1 cellular context compared by ENCODE assay signal in genomic region chr5:99032234-99033013, GRCh38.
TF ChIP-seq lines count a peak whose summit lies in the region.

No MANE protein-coding gene starts in this region.

TF ChIP-seq in K562, 482 proteins besides CTCF, POLR2A, EP300 and RAD21 (continued from another document):
- TF ChIP-seq, protein P1, sequence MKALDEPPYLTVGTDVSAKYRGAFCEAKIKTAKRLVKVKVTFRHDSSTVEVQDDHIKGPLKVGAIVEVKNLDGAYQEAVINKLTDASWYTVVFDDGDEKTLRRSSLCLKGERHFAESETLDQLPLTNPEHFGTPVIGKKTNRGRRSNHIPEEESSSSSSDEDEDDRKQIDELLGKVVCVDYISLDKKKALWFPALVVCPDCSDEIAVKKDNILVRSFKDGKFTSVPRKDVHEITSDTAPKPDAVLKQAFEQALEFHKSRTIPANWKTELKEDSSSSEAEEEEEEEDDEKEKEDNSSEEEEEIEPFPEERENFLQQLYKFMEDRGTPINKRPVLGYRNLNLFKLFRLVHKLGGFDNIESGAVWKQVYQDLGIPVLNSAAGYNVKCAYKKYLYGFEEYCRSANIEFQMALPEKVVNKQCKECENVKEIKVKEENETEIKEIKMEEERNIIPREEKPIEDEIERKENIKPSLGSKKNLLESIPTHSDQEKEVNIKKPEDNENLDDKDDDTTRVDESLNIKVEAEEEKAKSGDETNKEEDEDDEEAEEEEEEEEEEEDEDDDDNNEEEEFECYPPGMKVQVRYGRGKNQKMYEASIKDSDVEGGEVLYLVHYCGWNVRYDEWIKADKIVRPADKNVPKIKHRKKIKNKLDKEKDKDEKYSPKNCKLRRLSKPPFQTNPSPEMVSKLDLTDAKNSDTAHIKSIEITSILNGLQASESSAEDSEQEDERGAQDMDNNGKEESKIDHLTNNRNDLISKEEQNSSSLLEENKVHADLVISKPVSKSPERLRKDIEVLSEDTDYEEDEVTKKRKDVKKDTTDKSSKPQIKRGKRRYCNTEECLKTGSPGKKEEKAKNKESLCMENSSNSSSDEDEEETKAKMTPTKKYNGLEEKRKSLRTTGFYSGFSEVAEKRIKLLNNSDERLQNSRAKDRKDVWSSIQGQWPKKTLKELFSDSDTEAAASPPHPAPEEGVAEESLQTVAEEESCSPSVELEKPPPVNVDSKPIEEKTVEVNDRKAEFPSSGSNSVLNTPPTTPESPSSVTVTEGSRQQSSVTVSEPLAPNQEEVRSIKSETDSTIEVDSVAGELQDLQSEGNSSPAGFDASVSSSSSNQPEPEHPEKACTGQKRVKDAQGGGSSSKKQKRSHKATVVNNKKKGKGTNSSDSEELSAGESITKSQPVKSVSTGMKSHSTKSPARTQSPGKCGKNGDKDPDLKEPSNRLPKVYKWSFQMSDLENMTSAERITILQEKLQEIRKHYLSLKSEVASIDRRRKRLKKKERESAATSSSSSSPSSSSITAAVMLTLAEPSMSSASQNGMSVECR (CRISPR knock-in tag; IDR thresholded peaks at IDR 0.05): no peak
- peak; percentile 59 for TF ChIP-seq CEBPB (tag; IDR thresholded peaks at IDR 0.05)
